1 cellular context compared by ENCODE assay signal in the genomic region with DNA sequence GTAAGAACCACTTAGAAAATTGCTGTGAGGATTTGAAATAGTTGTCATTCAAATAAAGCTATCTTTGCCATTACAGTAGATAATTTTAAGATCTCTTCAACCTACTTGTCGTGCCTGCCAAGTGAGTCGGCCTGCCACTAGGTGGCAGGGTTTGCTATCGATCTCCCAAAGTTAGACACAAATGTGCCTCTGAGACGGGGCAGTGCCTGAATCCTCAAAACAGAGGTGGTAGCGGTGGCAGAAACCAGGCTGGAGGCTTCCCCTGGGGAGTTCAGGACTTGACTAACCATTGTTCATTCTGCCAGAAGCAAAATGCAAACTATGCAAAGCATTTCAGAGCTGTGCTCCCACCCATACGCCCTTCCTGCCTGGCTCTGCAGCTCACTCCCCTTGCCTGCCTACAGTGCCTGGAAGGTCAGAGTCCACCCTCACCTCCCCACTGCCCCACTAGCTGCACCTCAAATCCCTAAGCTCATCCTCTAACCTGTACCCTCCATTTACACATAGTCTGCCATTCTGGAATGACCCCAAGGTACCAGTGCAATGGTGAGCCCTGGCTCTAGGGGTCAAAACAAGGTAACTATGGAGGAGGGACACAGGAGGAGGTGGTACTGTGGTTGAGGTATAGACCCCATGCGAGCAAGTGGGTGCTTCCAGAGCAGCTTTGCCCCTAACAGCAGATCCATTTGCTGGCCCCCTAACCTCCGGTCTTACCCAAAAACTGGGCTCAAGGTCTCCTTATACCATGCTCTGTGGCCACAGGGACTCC.
TF ChIP-seq lines count a peak whose summit lies in the region.

No MANE protein-coding gene starts in this region.

TF ChIP-seq in HCT116, 20 proteins besides CTCF, POLR2A, EP300 and RAD21 (continued from another document):
- TF ChIP-seq, protein P1, sequence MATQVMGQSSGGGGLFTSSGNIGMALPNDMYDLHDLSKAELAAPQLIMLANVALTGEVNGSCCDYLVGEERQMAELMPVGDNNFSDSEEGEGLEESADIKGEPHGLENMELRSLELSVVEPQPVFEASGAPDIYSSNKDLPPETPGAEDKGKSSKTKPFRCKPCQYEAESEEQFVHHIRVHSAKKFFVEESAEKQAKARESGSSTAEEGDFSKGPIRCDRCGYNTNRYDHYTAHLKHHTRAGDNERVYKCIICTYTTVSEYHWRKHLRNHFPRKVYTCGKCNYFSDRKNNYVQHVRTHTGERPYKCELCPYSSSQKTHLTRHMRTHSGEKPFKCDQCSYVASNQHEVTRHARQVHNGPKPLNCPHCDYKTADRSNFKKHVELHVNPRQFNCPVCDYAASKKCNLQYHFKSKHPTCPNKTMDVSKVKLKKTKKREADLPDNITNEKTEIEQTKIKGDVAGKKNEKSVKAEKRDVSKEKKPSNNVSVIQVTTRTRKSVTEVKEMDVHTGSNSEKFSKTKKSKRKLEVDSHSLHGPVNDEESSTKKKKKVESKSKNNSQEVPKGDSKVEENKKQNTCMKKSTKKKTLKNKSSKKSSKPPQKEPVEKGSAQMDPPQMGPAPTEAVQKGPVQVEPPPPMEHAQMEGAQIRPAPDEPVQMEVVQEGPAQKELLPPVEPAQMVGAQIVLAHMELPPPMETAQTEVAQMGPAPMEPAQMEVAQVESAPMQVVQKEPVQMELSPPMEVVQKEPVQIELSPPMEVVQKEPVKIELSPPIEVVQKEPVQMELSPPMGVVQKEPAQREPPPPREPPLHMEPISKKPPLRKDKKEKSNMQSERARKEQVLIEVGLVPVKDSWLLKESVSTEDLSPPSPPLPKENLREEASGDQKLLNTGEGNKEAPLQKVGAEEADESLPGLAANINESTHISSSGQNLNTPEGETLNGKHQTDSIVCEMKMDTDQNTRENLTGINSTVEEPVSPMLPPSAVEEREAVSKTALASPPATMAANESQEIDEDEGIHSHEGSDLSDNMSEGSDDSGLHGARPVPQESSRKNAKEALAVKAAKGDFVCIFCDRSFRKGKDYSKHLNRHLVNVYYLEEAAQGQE (IDR thresholded peaks at IDR 0.05; ENCODE audit: low read depth): no peak
- no peak for TF ChIP-seq TCF7L2 (IDR thresholded peaks at IDR 0.05; ENCODE audit: borderline replicate concordance, extremely low read depth, insufficient read depth, insufficient read length)
- no peak for TF ChIP-seq EGR1 (IDR thresholded peaks at IDR 0.05; ENCODE audit: low read depth)
TF ChIP-seq in HCT116: peak in this region for 0.
